8 cellular contexts compared by ENCODE assay signal in genomic region chr7:75442465-75443111, GRCh38. TPM values are rescaled to one million over a fixed set of nuclear protein-coding genes. Genes with fewer than 3 reads are reported as not detected.
A peak's percentile ranks its signal among the peaks of the same experiment; 100 is the strongest.
DNase-seq lines count a peak whose midpoint lies in the region; ATAC-seq, FAIRE-seq and TF ChIP-seq lines count a peak whose summit lies in the region.
"Not testable (repeated sequence)": the region's sequence is repeated elsewhere in the genome, so short reads cannot be mapped to it uniquely, and the experiment has no call there.

No MANE protein-coding gene starts in this region.

- not testable (repeated sequence) for H4K8ac ChIP-seq in H9 (replicated peaks; ENCODE audit: insufficient read length, low read depth, low read length)

- peak overlapping the region; percentile 48 for H3K4me2 ChIP-seq in H9 (ENCODE audit: insufficient read depth, insufficient read length, low read length)

- H2BK12ac ChIP-seq in H9 (ENCODE audit: insufficient read length, low read depth, low read length), result not testable (repeated sequence)

- not testable (repeated sequence) for H4K91ac ChIP-seq in H9 (ENCODE audit: insufficient read length, low read depth, low read length)

- H2BK15ac ChIP-seq in H9 (ENCODE audit: low read depth, low read length), result not testable (repeated sequence)

- not testable (repeated sequence) for H3K9me3 ChIP-seq in H9 (ENCODE audit: control insufficient read depth, low read depth, low read length); ascending aorta; thymus (ENCODE audit: control insufficient read depth)

- not testable (repeated sequence) for H3T11ph ChIP-seq in H9 (ENCODE audit: low read length)

- H3K27me3 Mint-ChIP-seq in H9 (ENCODE audit: low read depth); T-helper 1 cell treated with Interleukin-12 subunit alpha and Interleukin-12 subunit beta and Interleukin-4 antibody, amounts not matched to agents 30 μg/mL and 1 μg/mL, for 36 hours (ENCODE audit: low read depth); naive thymus-derived CD8-positive, alpha-beta T cell: not testable (repeated sequence)

- H3K14ac ChIP-seq in H9 (ENCODE audit: insufficient read depth, low read length), result not testable (repeated sequence)

- H4K5ac ChIP-seq in H9 (ENCODE audit: insufficient read length, low read depth, low read length), result not testable (repeated sequence)

- peak overlapping the region; percentile 80 for H3K9ac ChIP-seq in H9 (ENCODE audit: extremely low read depth, insufficient read length, low read length)

- H3K4me3 ChIP-seq in ascending aorta (peak overlapping the region; percentile 62 to 72), thymus (ENCODE audit: low read length) (peak overlapping the region; percentile 45)

- H2AK5ac ChIP-seq in H9 (ENCODE audit: insufficient read length, low read length), result not testable (repeated sequence)

- H2AFZ ChIP-seq in H9 (ENCODE audit: low read length), result not testable (repeated sequence)

- peaks cover 23 to 33% (median 29%) of the 10 kb centered on the region in 3 experiments; a peak in 6 of 7 replicates for H3K36me3 Mint-ChIP-seq in H9 (ENCODE audit: insufficient read depth in 1 of 3, low read depth in 3 of 3)
- H3K36me3 Mint-ChIP-seq in T-helper 1 cell treated with Interleukin-12 subunit alpha and Interleukin-12 subunit beta and Interleukin-4 antibody, amounts not matched to agents 30 μg/mL and 1 μg/mL, for 36 hours (ENCODE audit: low read depth), result peaks cover 26% of the 10 kb centered on the region
- peaks cover 0 to 35% (median 12%) of the 10 kb centered on the region in 3 donors for H3K36me3 Mint-ChIP-seq in naive thymus-derived CD8-positive, alpha-beta T cell

- H3K4ac ChIP-seq in H9 (ENCODE audit: low read depth, low read length), result not testable (repeated sequence)

- H2BK5ac ChIP-seq in H9 (ENCODE audit: insufficient read length, low read length), result not testable (repeated sequence)

- POLR2A ChIA-PET in naive thymus-derived CD8-positive, alpha-beta T cell (lab: Charles Lee), result not testable (repeated sequence)

- H2BK20ac ChIP-seq in H9 (ENCODE audit: low read depth, low read length, poor library complexity, severe bottlenecking), result not testable (repeated sequence)

- FAIRE-seq in GM12892 (lab: Jason Lieb, UNC), result peak; percentile 90

- not testable (repeated sequence) for TF ChIP-seq CTCF in H9 (conservative IDR thresholded peaks at IDR 0.05); ascending aorta (IDR thresholded peaks at IDR 0.05)

- not testable (repeated sequence) for H3K23ac ChIP-seq in H9 (ENCODE audit: insufficient read length, low read depth, low read length)

- not testable (repeated sequence) for H3K79me2 ChIP-seq in H9 (ENCODE audit: insufficient read depth, low read length)

- not testable (repeated sequence) for H2BK120ac ChIP-seq in H9 (ENCODE audit: low read depth, low read length, poor library complexity, severe bottlenecking)

- H3K27ac Mint-ChIP-seq in H9, result peak overlapping the region; percentile 93 to 99 (median 99); a peak in 5 of 7 replicates
- peak overlapping the region; percentile 97 for H3K27ac Mint-ChIP-seq in T-helper 1 cell treated with Interleukin-12 subunit alpha and Interleukin-12 subunit beta and Interleukin-4 antibody, amounts not matched to agents 30 μg/mL and 1 μg/mL, for 36 hours
- peak overlapping the region; percentile 88 to 98 (median 96) for H3K27ac Mint-ChIP-seq in naive thymus-derived CD8-positive, alpha-beta T cell

- H3K36me3 ChIP-seq in ascending aorta (peaks cover 30 to 31% of the 10 kb centered on the region in 2 donors), thymus (ENCODE audit: control insufficient read depth, insufficient read depth) (peaks cover 16% of the 10 kb centered on the region)

- H4K20me1 ChIP-seq in H9 (ENCODE audit: control insufficient read depth, insufficient read depth, insufficient read length), result not testable (repeated sequence)

- ATAC-seq in naive thymus-derived CD8-positive, alpha-beta T cell, result peak; percentile 91 to 94

- no CpG with 5 or more reads among the region's 76 CpGs for WGBS in H9 (ENCODE audit: extremely low coverage, insufficient read length, low lambda C conversion rate)
- WGBS in thymus, result under 1% methylated on average over 47 of the region's 76 CpGs

- H3K18ac ChIP-seq in H9 (ENCODE audit: insufficient read length, low read depth, low read length), result not testable (repeated sequence)

- not testable (repeated sequence) for H3K27ac ChIP-seq in H9 (ENCODE audit: insufficient read length, low read depth, low read length)
- H3K27ac ChIP-seq in ascending aorta (peak overlapping the region; percentile 84 to 88), thymus (ENCODE audit: low read depth) (peak overlapping the region; percentile 74)

- not testable (repeated sequence) for DNase-seq in GM12892 (ENCODE audit: insufficient read length); ascending aorta (ENCODE audit: low spot score in 2 of 2)
- DNase-seq in H9, result peak; percentile 37
- DNase-seq in HT-29 (ENCODE audit: low spot score), result peak; percentile 51
- DNase-seq in globus pallidus (ENCODE audit: low spot score), result peak; percentile 25
- DNase-seq in naive thymus-derived CD8-positive, alpha-beta T cell, result peak in 8 of 10 donors; percentile 7 to 74 (median 38)

- not testable (repeated sequence) for H3K4me1 ChIP-seq in H9 (ENCODE audit: insufficient read depth, low read length); ascending aorta; thymus (ENCODE audit: control insufficient read depth, insufficient read depth, low read length)

- H3K27me3 ChIP-seq in H9 (ENCODE audit: insufficient read depth, low read length); ascending aorta; thymus (ENCODE audit: control insufficient read depth, insufficient read depth): not testable (repeated sequence)

- H3K4me1 Mint-ChIP-seq in H9; T-helper 1 cell treated with Interleukin-12 subunit alpha and Interleukin-12 subunit beta and Interleukin-4 antibody, amounts not matched to agents 30 μg/mL and 1 μg/mL, for 36 hours (ENCODE audit: low read depth): not testable (repeated sequence)
- H3K4me1 Mint-ChIP-seq in naive thymus-derived CD8-positive, alpha-beta T cell, result peaks cover 7 to 26% (median 15%) of the 10 kb centered on the region in 4 donors

- TF ChIP-seq POLR2A in GM12892 (IDR thresholded peaks at IDR 0.05; ENCODE audit: low read depth, low read length), result not testable (repeated sequence)

- not testable (repeated sequence) for H3K23me2 ChIP-seq in H9 (ENCODE audit: insufficient read length, low read depth, low read length, poor library complexity, severe bottlenecking)

- not testable (repeated sequence) for H3K9me3 Mint-ChIP-seq in H9; T-helper 1 cell treated with Interleukin-12 subunit alpha and Interleukin-12 subunit beta and Interleukin-4 antibody, amounts not matched to agents 30 μg/mL and 1 μg/mL, for 36 hours; naive thymus-derived CD8-positive, alpha-beta T cell

- H3K79me1 ChIP-seq in H9 (ENCODE audit: insufficient read depth, low read depth, low read length, poor library complexity, severe bottlenecking), result not testable (repeated sequence)

- peak overlapping the region; percentile 87 to 94 for H3K4me3 Mint-ChIP-seq in H9
- peak overlapping the region; percentile 94 for H3K4me3 Mint-ChIP-seq in T-helper 1 cell treated with Interleukin-12 subunit alpha and Interleukin-12 subunit beta and Interleukin-4 antibody, amounts not matched to agents 30 μg/mL and 1 μg/mL, for 36 hours
- peak overlapping the region; percentile 78 to 98 (median 94) for H3K4me3 Mint-ChIP-seq in naive thymus-derived CD8-positive, alpha-beta T cell

- intact Hi-C loops in ascending aorta (cut with DNase I), result not testable (repeated sequence)

- not testable (repeated sequence) for H3K56ac ChIP-seq in H9 (ENCODE audit: insufficient read length, low read depth, low read length)

RNA-seq across cellular contexts. Expression of gene POM121C, which starts 43.5 kb away (rescaled TPM):
- 56.0 TPM for polyA plus RNA-seq in GM12892 (2012; ENCODE audit: missing spikeins)
- 70.5 and 72.7 TPM in 2 replicates for total RNA-seq in H9 (2021)
- total RNA-seq in HT-29 (2014; rRNA removed; shearing (Covaris generic)), result 15.6 and 15.9 TPM in 2 replicates
- total RNA-seq in ascending aorta, result 12.1 TPM
- total RNA-seq in naive thymus-derived CD8-positive, alpha-beta T cell, result 10 to 100 TPM; 88.0 to 90.5 TPM
- 10 to 100 TPM; 13.0 to 27.5 (median 23.5) TPM for polyA plus RNA-seq in naive thymus-derived CD8-positive, alpha-beta T cell
- 15.4 TPM for polyA plus RNA-seq in thymus

RNA-seq across cellular contexts. Expression of gene TRIM73, which starts 47.2 kb away (rescaled TPM):
- 2.1 TPM for polyA plus RNA-seq in GM12892 (2012; ENCODE audit: missing spikeins)
- total RNA-seq in H9 (2021) (2.7 and 2.9 TPM in 2 replicates), ascending aorta (5.2 TPM)
- total RNA-seq in HT-29 (2014; rRNA removed; shearing (Covaris generic)), result 2.5 and 4.5 TPM in 2 replicates
- 10 to 100 TPM; 28.3 to 35.1 TPM for total RNA-seq in naive thymus-derived CD8-positive, alpha-beta T cell
- 1 to 10 TPM in 1 of 3 donors, under 1 TPM in 2; 0.59 to 1.7 (median 0.70) TPM for polyA plus RNA-seq in naive thymus-derived CD8-positive, alpha-beta T cell
- 9.9 TPM for polyA plus RNA-seq in thymus

RNA-seq across cellular contexts. Expression of gene SPDYE5, which starts 49.5 kb away (rescaled TPM):
- polyA plus RNA-seq in GM12892 (2012; ENCODE audit: missing spikeins), result 1.9 TPM
- total RNA-seq in H9 (2021) (not detected in 2 replicates), ascending aorta (not detected)
- total RNA-seq in HT-29 (2014; rRNA removed; shearing (Covaris generic)), result not detected in 2 replicates
- total RNA-seq in naive thymus-derived CD8-positive, alpha-beta T cell, result under 1 TPM in 1 of 2 experiments, not detected in 1; 0.26 TPM
- under 1 TPM in 1 of 3 donors, not detected in 2; 0.10 TPM for polyA plus RNA-seq in naive thymus-derived CD8-positive, alpha-beta T cell
- 0.09 TPM for polyA plus RNA-seq in thymus
